ENCODE assay signal across 31 cellular contexts in the genomic region with DNA sequence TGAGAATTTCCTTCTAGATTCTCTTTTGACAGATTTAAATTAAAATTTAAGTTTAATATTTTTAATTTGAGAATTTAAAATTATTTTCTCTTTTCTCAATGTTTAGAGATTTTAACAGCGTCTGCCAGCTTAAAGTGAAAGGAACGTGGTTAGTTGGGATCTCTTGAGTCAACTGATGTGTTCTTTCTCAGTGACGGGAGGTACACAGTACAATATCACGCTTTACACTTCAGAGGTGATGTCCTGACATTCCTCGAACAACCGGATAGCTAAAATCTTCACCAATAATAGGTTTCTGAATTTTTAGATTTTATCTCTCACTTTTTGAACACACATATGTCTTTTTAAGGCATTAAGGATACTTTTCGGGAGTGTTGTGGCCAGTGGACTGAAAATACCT.
"Had no signal": no experiment of that assay in that cellular context is flagged by ENCODE, and none has a peak within 500 bp of the region (broad histone marks: within the 10 kb centered on the region; RNA-seq: fewer than 3 reads in every experiment).

No MANE protein-coding gene starts in this region.

- H3K27ac ChIP-seq: adrenal gland, ascending aorta, body of pancreas, brain microvascular endothelial cell, breast epithelium, cardiac muscle cell had no signal

- H3K36me3 ChIP-seq: adrenal gland, ascending aorta, brain microvascular endothelial cell, breast epithelium, cardiac muscle cell had no signal

- ATAC-seq: activated naive CD4-positive, alpha-beta T cell treated with anti-CD3 and anti-CD28 coated beads, Interleukin-2, amount 50 U/mL, for 72 hours; activated naive CD8-positive, alpha-beta T cell treated with anti-CD3 and anti-CD28 coated beads, Interleukin-2, amount 50 U/mL, for 24 hours; activated T-cell treated with anti-CD3 and anti-CD28 coated beads, Interleukin-2, amount 50 U/mL, for 4 hours; activated T-cell treated with anti-CD3 and anti-CD28 coated beads, Interleukin-2, amount 50 U/mL, for 72 hours; activated T-helper 17 cell treated with anti-CD3 and anti-CD28 coated beads, Interleukin-2, amount 50 U/mL, for 72 hours; body of pancreas had no signal

- H3K4me3 ChIP-seq: adrenal gland, ascending aorta, body of pancreas, breast epithelium, cardiac muscle cell had no signal

- H3K4me1 ChIP-seq: adrenal gland, ascending aorta, body of pancreas, breast epithelium had no signal

- DNase-seq: activated effector memory CD4-positive, alpha-beta T cell treated with anti-CD3 and anti-CD28 coated beads, Interleukin-2, amount 50 U/mL, for 16 hours; activated effector memory CD4-positive, alpha-beta T cell treated with Interleukin-2 at 50 U/mL for 16 hours; activated gamma-delta T cell; activated gamma-delta T cell treated with Interleukin-2 at 50 U/mL for 16 hours; activated naive CD4-positive, alpha-beta T cell; activated naive CD4-positive, alpha-beta T cell treated with anti-CD3 and anti-CD28 coated beads for 36 hours; activated naive CD4-positive, alpha-beta T cell treated with anti-CD3 and anti-CD28 coated beads, Interleukin-2, amount 10 ng/mL, durations not matched to agents 7 days and 5 days; activated naive CD4-positive, alpha-beta T cell treated with anti-CD3 and anti-CD28 coated beads, Interleukin-2, amount 50 U/mL, for 16 hours; activated naive CD4-positive, alpha-beta T cell treated with Interleukin-2 at 50 U/mL for 16 hours; activated naive CD8-positive, alpha-beta T cell treated with anti-CD3 and anti-CD28 coated beads for 36 hours; activated naive CD8-positive, alpha-beta T cell treated with anti-CD3 and anti-CD28 coated beads, Interleukin-2, amount 10 ng/mL, durations not matched to agents 7 days and 5 days; activated naive CD8-positive, alpha-beta T cell treated with anti-CD3 and anti-CD28 coated beads, Interleukin-2, amount 50 U/mL, for 24 hours; activated T-cell treated with anti-CD3 and anti-CD28 coated beads, Interleukin-2, amount 50 U/mL, for 24 hours; activated T-cell treated with anti-CD3 and anti-CD28 coated beads, Interleukin-2, amount 50 U/mL, for 4 hours; activated T-cell treated with anti-CD3 and anti-CD28 coated beads, Interleukin-2, amount 50 U/mL, for 48 hours; activated T-cell treated with anti-CD3 and anti-CD28 coated beads, Interleukin-2, amount 50 U/mL, for 72 hours; adrenal gland; amniotic stem cell; amygdala; anterior cingulate cortex; aorta; body of pancreas; brain microvascular endothelial cell; caudate nucleus; central memory CD4-positive, alpha-beta T cell; cerebellar nuclear complex had no signal

- H3K9me3 ChIP-seq: adrenal gland, ascending aorta, body of pancreas, breast epithelium had no signal

- H3K27me3 ChIP-seq: adrenal gland, ascending aorta, body of pancreas, brain microvascular endothelial cell, breast epithelium, cardiac muscle cell had no signal
